20 cellular contexts compared by ENCODE assay signal in genomic region chr7:52507546-52507945, GRCh38.
"Had no signal": no experiment of that assay in that cellular context is flagged by ENCODE, and none has a peak within 500 bp of the region (broad histone marks: within the 10 kb centered on the region; RNA-seq: fewer than 3 reads in every experiment).

No MANE protein-coding gene starts in this region.

- H3K27me3 Mint-ChIP-seq: activated CD4-positive, alpha-beta memory T cell treated with anti-CD3 and anti-CD28 coated beads for 36 hours; activated CD8-positive, alpha-beta memory T cell treated with anti-CD3 and anti-CD28 coated beads, Interleukin-2, amount 10 ng/mL, durations not matched to agents 7 days and 5 days; activated naive CD4-positive, alpha-beta T cell treated with anti-CD3 and anti-CD28 coated beads, Interleukin-2, amount 50 U/mL, for 24 hours; progenitor cell of endocrine pancreas; type B pancreatic cell had no signal

- H3K27ac Mint-ChIP-seq: activated CD4-positive, alpha-beta memory T cell treated with anti-CD3 and anti-CD28 coated beads for 36 hours; activated CD8-positive, alpha-beta memory T cell treated with anti-CD3 and anti-CD28 coated beads, Interleukin-2, amount 10 ng/mL, durations not matched to agents 7 days and 5 days; activated naive CD4-positive, alpha-beta T cell treated with anti-CD3 and anti-CD28 coated beads, Interleukin-2, amount 50 U/mL, for 24 hours; nephron progenitor cell; progenitor cell of endocrine pancreas; type B pancreatic cell had no signal

- H3K36me3 ChIP-seq: adrenal gland, lower lobe of right lung had no signal

- H3K9me3 Mint-ChIP-seq: nephron progenitor cell, type B pancreatic cell had no signal

- ATAC-seq: activated CD8-positive, alpha-beta memory T cell treated with anti-CD3 and anti-CD28 coated beads, Interleukin-2, amount 10 ng/mL, durations not matched to agents 7 days and 5 days; activated T-cell treated with anti-CD3 and anti-CD28 coated beads, Interleukin-2, amount 50 U/mL, for 4 hours; lower lobe of right lung; right cardiac atrium had no signal

- H3K4me3 ChIP-seq: adrenal gland, lower lobe of right lung, skin epidermis had no signal

- H3K4me3 Mint-ChIP-seq: activated CD4-positive, alpha-beta memory T cell treated with anti-CD3 and anti-CD28 coated beads for 36 hours; activated CD8-positive, alpha-beta memory T cell treated with anti-CD3 and anti-CD28 coated beads, Interleukin-2, amount 10 ng/mL, durations not matched to agents 7 days and 5 days; activated naive CD4-positive, alpha-beta T cell treated with anti-CD3 and anti-CD28 coated beads, Interleukin-2, amount 50 U/mL, for 24 hours; activated T-cell treated with anti-CD3 and anti-CD28 coated beads, Interleukin-2, amount 50 U/mL, for 4 hours; nephron progenitor cell; type B pancreatic cell had no signal

- H3K36me3 Mint-ChIP-seq: activated CD4-positive, alpha-beta memory T cell treated with anti-CD3 and anti-CD28 coated beads for 36 hours; activated CD8-positive, alpha-beta memory T cell treated with anti-CD3 and anti-CD28 coated beads, Interleukin-2, amount 10 ng/mL, durations not matched to agents 7 days and 5 days; activated naive CD4-positive, alpha-beta T cell treated with anti-CD3 and anti-CD28 coated beads, Interleukin-2, amount 50 U/mL, for 24 hours; type B pancreatic cell had no signal

- H3K4me1 ChIP-seq: adrenal gland, lower lobe of right lung had no signal

- DNase-seq: activated CD4-positive, alpha-beta memory T cell treated with anti-CD3 and anti-CD28 coated beads for 36 hours; activated CD8-positive, alpha-beta memory T cell treated with anti-CD3 and anti-CD28 coated beads, Interleukin-2, amount 10 ng/mL, durations not matched to agents 7 days and 5 days; activated effector memory CD4-positive, alpha-beta T cell treated with Interleukin-2 at 50 U/mL for 16 hours; activated T-cell treated with anti-CD3 and anti-CD28 coated beads, Interleukin-2, amount 50 U/mL, for 4 hours; adrenal gland; foreskin melanocyte; lower lobe of right lung; nephron progenitor cell; occipital lobe; right cardiac atrium; stimulated activated CD4-positive, alpha-beta T cell treated with anti-CD3 and anti-CD28 coated beads, Interleukin-15, amount 100 ng/mL, for 24 hours; stimulated activated CD4-positive, alpha-beta T cell treated with anti-CD3 and anti-CD28 coated beads, Interleukin-4, amount 100 ng/mL, for 1 hour; stimulated activated naive CD4-positive, alpha-beta T cell treated with Interleukin-2 at 50 U/mL for 16 hours; T1000 had no signal

- H3K27me3 ChIP-seq: adrenal gland had no signal

- H3K27ac ChIP-seq: adrenal gland, epithelial cell of prostate, lower lobe of right lung, skin epidermis, VCaP had no signal

- H3K4me1 Mint-ChIP-seq: activated CD8-positive, alpha-beta memory T cell treated with anti-CD3 and anti-CD28 coated beads, Interleukin-2, amount 10 ng/mL, durations not matched to agents 7 days and 5 days; activated naive CD4-positive, alpha-beta T cell treated with anti-CD3 and anti-CD28 coated beads, Interleukin-2, amount 50 U/mL, for 24 hours; nephron progenitor cell had no signal
